In genomic region chr1:156776942-156777341, GRCh38 we compare ENCODE assay signal across 1 cellular context.
TF ChIP-seq lines count a peak whose summit lies in the region.

No MANE protein-coding gene starts in this region.

TF ChIP-seq in K562, 482 proteins besides CTCF, POLR2A, EP300 and RAD21:
- TF ChIP-seq SIN3A (IDR thresholded peaks at IDR 0.05; ENCODE audit: borderline replicate concordance in 2 of 2, control insufficient read depth in 1 of 2, low read depth in 2 of 2, low read length in 2 of 2) (no peak), RCOR1 (IDR thresholded peaks at IDR 0.05; ENCODE audit: borderline replicate concordance in 1 of 2, low read depth in 2 of 2, low read length in 2 of 2) (no peak), ZNF197 (CRISPR knock-in tag; IDR thresholded peaks at IDR 0.05; ENCODE audit: low read depth) (no peak), HDAC6 (IDR thresholded peaks at IDR 0.05; ENCODE audit: low read depth, low read length) (no peak), ZEB2 (IDR thresholded peaks at IDR 0.05) (no peak)
